Comparison of ENCODE assay signal across 30 cellular contexts in genomic region chr11:106624377-106624776, GRCh38.
DNase-seq lines count a peak whose midpoint lies in the region; ATAC-seq and TF ChIP-seq lines count a peak whose summit lies in the region.
"Had no signal": no experiment of that assay in that cellular context is flagged by ENCODE, and none has a peak within 500 bp of the region (broad histone marks: within the 10 kb centered on the region; RNA-seq: fewer than 3 reads in every experiment).

No MANE protein-coding gene starts in this region.

- no peak for TF ChIP-seq CTCF in HEK293 (tag by site-specific recombination; IDR thresholded peaks at IDR 0.05)

- no peak overlapping the region for H2BK12ac ChIP-seq in neuronal stem cell (ENCODE audit: low read length)

- H3K79me1 ChIP-seq in neuronal stem cell (ENCODE audit: low read depth, low read length), result no peaks in the 10 kb centered on the region

- no peak overlapping the region for H4K8ac ChIP-seq in neuronal stem cell (ENCODE audit: low read depth, low read length)

- H2BK5ac ChIP-seq in neuronal stem cell (ENCODE audit: low read length), result no peak overlapping the region

- H3K4me3 ChIP-seq in HEK293 (ENCODE audit: low read depth, low read length) (no peak overlapping the region), neuronal stem cell (ENCODE audit: low read length in 2 of 2) (no peak overlapping the region)
- H3K4me3 ChIP-seq: ascending aorta; BLaER1 treated with 17β-estradiol and CSF1 and Interleukin-3, amounts not matched to agents 10 nM and 100 nM; esophagus squamous epithelium; gastroesophageal sphincter; GM12878; Peyer's patch; psoas muscle; sigmoid colon; upper lobe of left lung had no signal

- H3K14ac ChIP-seq in neuronal stem cell (ENCODE audit: low read length), result no peak overlapping the region

- POLR2A ChIA-PET in HEK293 (lab: Yijun Ruan, JAX), result no interaction called here

- no peaks in the 10 kb centered on the region for H3K9me3 ChIP-seq in HEK293 (ENCODE audit: control insufficient read depth, insufficient read depth, low read depth, low read length)
- no peaks in the 10 kb centered on the region for H3K9me3 ChIP-seq in neuronal stem cell (replicated peaks in 1 of 2; ENCODE audit: control insufficient read depth in 2 of 2, insufficient read depth in 1 of 2, low read depth in 1 of 2, low read length in 2 of 2)
- H3K9me3 ChIP-seq: ascending aorta; BLaER1 treated with 17β-estradiol and CSF1 and Interleukin-3, amounts not matched to agents 10 nM and 100 nM; esophagus squamous epithelium; gastroesophageal sphincter; Peyer's patch; psoas muscle; sigmoid colon; upper lobe of left lung had no signal

- H2AK5ac ChIP-seq in neuronal stem cell (ENCODE audit: low read depth, low read length), result no peak overlapping the region

- H3K23ac ChIP-seq in neuronal stem cell (ENCODE audit: low read depth, low read length, poor library complexity), result no peak overlapping the region

- DNase-seq in NCI-H2171 (lab: John Stamatoyannopoulos, UW), result peak; percentile 62
- DNase-seq in left kidney (ENCODE audit: low read depth, low spot score), result peak; percentile 12
- DNase-seq in neuronal stem cell (ENCODE audit: low spot score), result no peak
- DNase-seq in GF-D8 (lab: John Stamatoyannopoulos, UW), result no peak
- no peak for DNase-seq in activated T-cell treated with anti-CD3 and anti-CD28 coated beads, Interleukin-2, amount 50 U/mL, for 1 hour
- DNase-seq: activated effector memory CD4-positive, alpha-beta T cell treated with anti-CD3 and anti-CD28 coated beads, Interleukin-2, amount 50 U/mL, for 16 hours; activated naive CD8-positive, alpha-beta T cell treated with anti-CD3 and anti-CD28 coated beads for 36 hours; COR-L47; esophagus squamous epithelium; hypothalamus; islet precursor cell; left ventricle myocardium superior; naive B cell; NCI-H1092 treated with DMSO at 0.1 percent for 48 hours; NCI-H2081 treated with DMSO at 0.1 percent for 48 hours; nucleus accumbens; Peyer's patch; psoas muscle; SIG-M5; sigmoid colon; stimulated activated CD4-positive, alpha-beta T cell treated with anti-CD3 and anti-CD28 coated beads, Interleukin-4, amount 100 ng/mL, for 4 hours; T-helper 1 cell; upper lobe of left lung had no signal

- CTCF ChIA-PET in HEK293 (lab: Yijun Ruan, JAX), result no interaction called here

- peak; percentile 55 for ATAC-seq in SK-N-SH treated with all-trans-retinoic acid at 6 μM for 48 hours
- ATAC-seq: gastroesophageal sphincter; GM12878; left ventricle myocardium superior; psoas muscle; stimulated activated memory B cell treated with anti-CD40 and anti-IgM and Interleukin-4, amounts not matched to agents 10 μg/mL and 1 μg/mL and 100 μg/mL, for 72 hours had no signal

- H2AFZ ChIP-seq in neuronal stem cell (ENCODE audit: low read length), result no peak overlapping the region

- H2BK120ac ChIP-seq in neuronal stem cell (ENCODE audit: low read depth, low read length), result no peak overlapping the region

- no CpG with 5 or more reads among the region's 3 CpGs for WGBS in neuronal stem cell (ENCODE audit: extremely low coverage in 2 of 2, insufficient read length in 2 of 2, insufficient replicate concordance in 1 of 2), 2 donors

- H3K36me3 ChIP-seq in HEK293 (ENCODE audit: control insufficient read depth in 2 of 2, insufficient read depth in 1 of 2, low read length in 2 of 2) (no peaks in the 10 kb centered on the region), neuronal stem cell (replicated peaks in 1 of 2; ENCODE audit: control insufficient read depth in 2 of 2, insufficient read depth in 2 of 2, low read length in 2 of 2) (no peaks in the 10 kb centered on the region)
- H3K36me3 ChIP-seq: ascending aorta; BLaER1 treated with 17β-estradiol and CSF1 and Interleukin-3, amounts not matched to agents 10 nM and 100 nM; esophagus squamous epithelium; gastroesophageal sphincter; Peyer's patch; sigmoid colon; upper lobe of left lung had no signal

- no peaks in the 10 kb centered on the region for H3K27me3 ChIP-seq in neuronal stem cell (ENCODE audit: control insufficient read depth in 3 of 3, insufficient read depth in 3 of 3, low read depth in 1 of 3, low read length in 3 of 3)
- H3K27me3 ChIP-seq: ascending aorta; BLaER1 treated with 17β-estradiol and CSF1 and Interleukin-3, amounts not matched to agents 10 nM and 100 nM; esophagus squamous epithelium; gastroesophageal sphincter; Peyer's patch; sigmoid colon; upper lobe of left lung had no signal

- no peak overlapping the region for H2BK15ac ChIP-seq in neuronal stem cell (ENCODE audit: low read length)

- no peak overlapping the region for H4K91ac ChIP-seq in neuronal stem cell (ENCODE audit: low read depth, low read length, poor library complexity)

- H3K27ac ChIP-seq in HEK293 (ENCODE audit: extremely low read depth, low read depth, low read length) (no peak overlapping the region), neuronal stem cell (replicated peaks; ENCODE audit: low read length) (no peak overlapping the region)
- H3K27ac ChIP-seq: ascending aorta; BLaER1 treated with 17β-estradiol and CSF1 and Interleukin-3, amounts not matched to agents 10 nM and 100 nM; esophagus squamous epithelium; gastroesophageal sphincter; Peyer's patch; psoas muscle; sigmoid colon; upper lobe of left lung had no signal

- H3K4me2 ChIP-seq in neuronal stem cell (ENCODE audit: insufficient read depth, low read length, poor library complexity, severe bottlenecking), result no peak overlapping the region
- H3K4me2 ChIP-seq: BLaER1 treated with 17β-estradiol and CSF1 and Interleukin-3, amounts not matched to agents 10 nM and 100 nM had no signal

- no peak overlapping the region for H3K4ac ChIP-seq in neuronal stem cell (ENCODE audit: low read length)

- H3K4me1 ChIP-seq in HEK293 (ENCODE audit: control insufficient read depth, insufficient read depth, low read length) (no peaks in the 10 kb centered on the region), neuronal stem cell (ENCODE audit: control insufficient read depth in 2 of 2, insufficient read depth in 1 of 2, low read depth in 1 of 2, low read length in 2 of 2) (no peaks in the 10 kb centered on the region)
- H3K4me1 ChIP-seq: ascending aorta; BLaER1 treated with 17β-estradiol and CSF1 and Interleukin-3, amounts not matched to agents 10 nM and 100 nM; esophagus squamous epithelium; gastroesophageal sphincter; Peyer's patch; psoas muscle; sigmoid colon; upper lobe of left lung had no signal

- H3K9ac ChIP-seq in neuronal stem cell (ENCODE audit: low read depth, low read length, poor library complexity), result no peak overlapping the region
- H3K9ac ChIP-seq: BLaER1 treated with 17β-estradiol and CSF1 and Interleukin-3, amounts not matched to agents 10 nM and 100 nM had no signal

- H3K18ac ChIP-seq in neuronal stem cell (ENCODE audit: low read length), result no peak overlapping the region

TF ChIP-seq in HEK293, 187 proteins besides CTCF, POLR2A, EP300 and RAD21:
- TF ChIP-seq ZNF530 (tag by site-specific recombination; IDR thresholded peaks at IDR 0.05; ENCODE audit: low read depth) (no peak), PRDM6 (tag by site-specific recombination; IDR thresholded peaks at IDR 0.05) (0 out of 2 replicates have a peak, but pooled peaks have one; percentile 27)

TF ChIP-seq in SK-N-SH treated with all-trans-retinoic acid at 6 μM for 48 hours, 23 proteins besides CTCF, POLR2A, EP300 and RAD21 (continues in another document):
- TF ChIP-seq CSRNP3 (CRISPR knock-in tag; IDR thresholded peaks at IDR 0.05), result no peak
- TF ChIP-seq GLIS3 (CRISPR knock-in tag; IDR thresholded peaks at IDR 0.05), result no peak
- TF ChIP-seq CREB5 (CRISPR knock-in tag; IDR thresholded peaks at IDR 0.05; ENCODE audit: low read depth), result no peak
- no peak for TF ChIP-seq ZFP3 (CRISPR knock-in tag; IDR thresholded peaks at IDR 0.05)

Comparison
In these comparisons a context has a peak if more than half of its experiments do, and no peak if none do; other contexts are left out.
1. DNase-seq: peak in NCI-H2171 (single experiment) and left kidney (single experiment); none in neuronal stem cell (single experiment), GF-D8 (single experiment) and activated T-cell treated with anti-CD3 and anti-CD28 coated beads, Interleukin-2, amount 50 U/mL, for 1 hour (single experiment).